Comparison of ENCODE assay signal across 1 cellular context in the genomic region with DNA sequence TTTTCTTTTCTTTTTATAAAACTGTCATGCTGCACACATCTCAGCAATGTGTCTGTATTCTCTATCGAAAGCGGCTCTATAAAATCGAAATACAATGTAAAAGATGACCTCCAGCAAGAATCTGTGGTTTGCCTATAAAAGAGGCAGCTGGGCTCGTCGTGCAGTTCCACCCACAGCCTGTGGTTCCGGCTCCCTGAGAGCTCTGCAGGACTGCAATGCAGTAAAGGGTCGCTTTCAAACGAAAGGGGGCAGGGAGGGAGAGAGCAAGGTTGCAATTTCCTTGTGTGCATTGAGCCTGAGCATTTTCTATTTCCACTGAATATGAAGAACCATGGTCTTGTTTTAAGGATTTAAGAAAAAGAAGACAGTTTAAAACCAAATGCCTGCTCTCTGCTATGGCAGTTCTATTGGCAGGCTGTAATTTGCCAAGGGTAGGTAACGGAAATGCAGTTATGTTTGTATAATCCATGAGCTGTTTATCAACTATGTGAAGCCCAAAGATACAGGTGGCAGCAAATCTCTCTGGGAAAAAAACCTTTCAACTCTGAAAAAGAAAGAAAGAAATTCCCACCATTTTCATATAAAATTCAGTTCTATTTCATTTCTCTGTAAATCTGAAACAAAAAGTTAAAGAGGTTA.
TF ChIP-seq lines count a peak whose summit lies in the region.

No MANE protein-coding gene starts in this region.

TF ChIP-seq in H1, 55 proteins besides CTCF, POLR2A, EP300 and RAD21:
- TF ChIP-seq CREB1 (IDR thresholded peaks at IDR 0.05) (no peak), ASH2L (IDR thresholded peaks at IDR 0.05; ENCODE audit: low read length) (no peak), KDM4A (IDR thresholded peaks at IDR 0.05; ENCODE audit: low read depth, low read length, severe bottlenecking) (no peak), BRCA1 (IDR thresholded peaks at IDR 0.05; ENCODE audit: low read depth, low read length) (no peak), TEAD4 (IDR thresholded peaks at IDR 0.05; ENCODE audit: low read depth, low read length) (no peak), TAF1 (IDR thresholded peaks at IDR 0.05; ENCODE audit: low read depth, low read length) (no peak), ZNF274 (IDR thresholded peaks at IDR 0.05; ENCODE audit: borderline replicate concordance, extremely low read depth, low read length) (no peak), CBX5 (IDR thresholded peaks at IDR 0.05; ENCODE audit: low read depth, low read length) (no peak), TBP (IDR thresholded peaks at IDR 0.05; ENCODE audit: low read depth, low read length) (no peak), NANOG (IDR thresholded peaks at IDR 0.05; ENCODE audit: insufficient read depth, low read depth, low read length, poor library complexity, severe bottlenecking) (no peak), TAF7 (optimal IDR thresholded peaks at IDR 0.05; ENCODE audit: borderline replicate concordance, low read depth, low read length) (no peak), HDAC6 (IDR thresholded peaks at IDR 0.05; ENCODE audit: low read depth, low read length) (no peak), RFX5 (IDR thresholded peaks at IDR 0.05; ENCODE audit: borderline replicate concordance, low read depth, low read length) (no peak), CBX8 (IDR thresholded peaks at IDR 0.05; ENCODE audit: borderline replicate concordance, low read depth, low read length) (no peak), EGR1 (IDR thresholded peaks at IDR 0.05; ENCODE audit: borderline replicate concordance, low read depth, low read length) (no peak), YY1 (IDR thresholded peaks at IDR 0.05; ENCODE audit: low read depth, low read length) (no peak), PHF8 (conservative IDR thresholded peaks at IDR 0.05; ENCODE audit: low read depth, low read length) (no peak), KDM5A (IDR thresholded peaks at IDR 0.05; ENCODE audit: low read length) (no peak)
- TF ChIP-seq, protein P1, sequence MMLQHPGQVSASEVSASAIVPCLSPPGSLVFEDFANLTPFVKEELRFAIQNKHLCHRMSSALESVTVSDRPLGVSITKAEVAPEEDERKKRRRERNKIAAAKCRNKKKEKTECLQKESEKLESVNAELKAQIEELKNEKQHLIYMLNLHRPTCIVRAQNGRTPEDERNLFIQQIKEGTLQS (IDR thresholded peaks at IDR 0.05; ENCODE audit: insufficient read depth, low read depth, low read length): no peak
